In the genomic region with DNA sequence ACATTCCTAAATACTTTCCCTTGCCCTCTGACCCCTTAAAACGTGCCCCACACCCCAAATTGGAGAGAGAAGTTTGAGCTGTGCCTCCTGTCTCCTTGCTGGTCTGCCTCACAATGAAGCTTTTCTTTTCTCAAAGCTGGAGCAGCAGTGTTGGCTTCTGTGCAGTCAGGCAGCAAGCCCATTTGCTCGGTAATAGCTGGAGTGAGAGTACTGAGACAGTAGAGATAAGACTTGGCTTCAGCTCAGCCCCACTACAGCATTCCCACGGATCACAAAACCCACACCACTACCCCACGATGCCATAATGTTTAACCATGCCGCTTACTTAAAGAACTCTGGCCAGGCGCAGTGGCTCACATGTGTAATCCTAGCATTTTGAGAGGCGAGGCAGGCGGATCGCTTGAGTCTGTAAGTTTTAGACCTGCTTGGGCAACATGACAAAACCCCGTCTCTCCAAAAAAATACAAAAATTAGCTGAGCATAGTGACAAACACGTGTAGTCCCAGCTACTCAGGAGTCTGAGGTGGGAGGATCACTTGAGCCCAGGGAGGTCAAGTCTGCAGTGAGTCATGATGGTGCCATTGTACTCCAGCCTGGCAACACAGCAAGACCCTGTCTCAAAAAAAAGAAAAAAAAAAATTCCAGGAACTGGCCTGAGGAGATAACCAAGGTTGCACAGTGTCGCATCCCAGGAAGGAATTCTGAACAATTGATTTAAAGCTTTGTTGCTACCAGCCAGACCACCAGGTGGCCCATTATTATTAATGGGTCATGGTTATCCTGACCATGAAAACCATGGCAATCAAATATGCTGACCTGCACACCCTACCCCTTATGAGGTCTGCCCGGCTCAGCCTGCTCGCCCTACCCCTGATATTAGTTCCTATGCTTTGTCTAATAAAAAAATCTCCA, we compare ENCODE assay signal across 10 cellular contexts.
DNase-seq lines count a peak whose midpoint lies in the region; ATAC-seq and TF ChIP-seq lines count a peak whose summit lies in the region.
"Had no signal": no experiment of that assay in that cellular context is flagged by ENCODE, and none has a peak within 500 bp of the region (broad histone marks: within the 10 kb centered on the region; RNA-seq: fewer than 3 reads in every experiment).

No MANE protein-coding gene starts in this region.

- no peak overlapping the region for H3K4me3 Mint-ChIP-seq in activated CD4-positive, alpha-beta T cell treated with anti-CD3 and anti-CD28 coated beads for 36 hours

- no peak for TF ChIP-seq CTCF in tibial nerve (IDR thresholded peaks at IDR 0.05)

- TF ChIP-seq POLR2A in tibial nerve (IDR thresholded peaks at IDR 0.05), result peak in 1 of 2 donors; percentile 25

- no peaks in the 10 kb centered on the region for H3K27me3 ChIP-seq in tibial nerve

- H3K9me3 ChIP-seq in tibial nerve, result no peaks in the 10 kb centered on the region

- no peaks in the 10 kb centered on the region for H3K27me3 Mint-ChIP-seq in activated CD4-positive, alpha-beta T cell treated with anti-CD3 and anti-CD28 coated beads for 36 hours

- 25 to 29% methylated on average over 14 of the region's 14 CpGs for WGBS in tibial nerve, 2 donors

- CTCF ChIA-PET in activated CD4-positive, alpha-beta T cell treated with anti-CD3 and anti-CD28 coated beads for 36 hours (lab: Charles Lee), result interaction anchor here (0.7 to 10.8 kb wide), 13 partner anchors 10 to 145 kb away, joined by 3 to 128 read pairs (median 4); a partner anchor contains a TSS

- no peak for ATAC-seq in activated CD4-positive, alpha-beta T cell treated with anti-CD3 and anti-CD28 coated beads for 36 hours
- no peak for ATAC-seq in activated naive CD4-positive, alpha-beta T cell treated with anti-CD3 and anti-CD28 coated beads, Interleukin-2, amount 50 U/mL, for 72 hours

- peak overlapping the region; percentile 32 for H3K27ac Mint-ChIP-seq in activated CD4-positive, alpha-beta T cell treated with anti-CD3 and anti-CD28 coated beads for 36 hours
- peak overlapping the region in 1 of 2 donors; percentile 20 for H3K27ac Mint-ChIP-seq in activated naive CD4-positive, alpha-beta T cell treated with anti-CD3 and anti-CD28 coated beads, Interleukin-2, amount 50 U/mL, for 72 hours

- H3K4me3 ChIP-seq in tibial nerve, result no peak overlapping the region

- peaks cover 0 to 68% (median 18%) of the 10 kb centered on the region in 4 donors for H3K4me1 ChIP-seq in tibial nerve

- POLR2A ChIA-PET in activated CD4-positive, alpha-beta T cell treated with anti-CD3 and anti-CD28 coated beads for 36 hours (lab: Charles Lee), result interaction anchor here (0.6 to 0.7 kb wide), 2 partner anchors 69 to 119 kb away, joined by 3 read pairs; no protein-coding TSS in a partner anchor

- no peak for DNase-seq in activated CD4-positive, alpha-beta T cell treated with anti-CD3 and anti-CD28 coated beads for 36 hours
- DNase-seq in activated CD4-positive, alpha-beta T cell treated with anti-CD3 and anti-CD28 coated beads for 48 hours, result no peak
- DNase-seq in islet precursor cell (peak; percentile 85), tibial nerve (ENCODE audit: low spot score in 2 of 2) (no peak), NCI-H1092 (lab: John Stamatoyannopoulos, UW) (no peak), UCSD-AML1 (lab: John Stamatoyannopoulos, UW; ENCODE audit: unreplicated experiment) (no peak)
- DNase-seq in activated naive CD4-positive, alpha-beta T cell treated with anti-CD3 and anti-CD28 coated beads, Interleukin-2, amount 50 U/mL, for 72 hours (ENCODE audit: low spot score in 2 of 2), result no peak
- DNase-seq: stimulated activated CD4-positive, alpha-beta T cell treated with anti-CD3 and anti-CD28 coated beads, Interleukin-4, amount 100 ng/mL, for 24 hours had no signal

- H3K9me3 Mint-ChIP-seq in activated CD4-positive, alpha-beta T cell treated with anti-CD3 and anti-CD28 coated beads for 36 hours (ENCODE audit: low read depth), result no peaks in the 10 kb centered on the region
- H3K9me3 Mint-ChIP-seq in activated naive CD4-positive, alpha-beta T cell treated with anti-CD3 and anti-CD28 coated beads, Interleukin-2, amount 50 U/mL, for 72 hours, result no peaks in the 10 kb centered on the region

- peaks cover 38% of the 10 kb centered on the region for H3K4me1 Mint-ChIP-seq in activated CD4-positive, alpha-beta T cell treated with anti-CD3 and anti-CD28 coated beads for 36 hours

- no peaks in the 10 kb centered on the region for H3K36me3 Mint-ChIP-seq in activated CD4-positive, alpha-beta T cell treated with anti-CD3 and anti-CD28 coated beads for 36 hours (ENCODE audit: low read depth)
- H3K36me3 Mint-ChIP-seq in activated naive CD4-positive, alpha-beta T cell treated with anti-CD3 and anti-CD28 coated beads, Interleukin-2, amount 50 U/mL, for 72 hours, result no peaks in the 10 kb centered on the region

- peak overlapping the region; percentile 77 for H3K27ac ChIP-seq in angular gyrus (ENCODE audit: low read depth, low read length)
- peak overlapping the region; percentile 31 to 88 (median 79) for H3K27ac ChIP-seq in tibial nerve
- H3K27ac ChIP-seq: epithelial cell of prostate had no signal

- H3K36me3 ChIP-seq in tibial nerve, result no peaks in the 10 kb centered on the region

- peak in 1 of 2 donors; percentile 64 for TF ChIP-seq EP300 in tibial nerve (IDR thresholded peaks at IDR 0.05)

- intact Hi-C loops in activated CD4-positive, alpha-beta T cell treated with anti-CD3 and anti-CD28 coated beads for 36 hours (cut with DNase I, micrococcal nuclease), result loop anchor here in 1 of 2 experiments (5.0 kb wide), 1 partner anchor 143 kb away; no protein-coding TSS in a partner anchor
